1 cellular context compared by ENCODE assay signal in genomic region chr12:116559330-116560080, GRCh38.
A peak's percentile ranks its signal among the peaks of the same experiment; 100 is the strongest.
TF ChIP-seq lines count a peak whose summit lies in the region.

MAP1LC3B2 (plus strand) TSS chr12:116559381; CDS start chr12:116575943, 16,562 bp downstream.

TF ChIP-seq in HepG2, 621 proteins besides CTCF, POLR2A, EP300 and RAD21 (continued from another document and continues in another):
- TF ChIP-seq AKNA (CRISPR knock-in tag; IDR thresholded peaks at IDR 0.05; ENCODE audit: borderline replicate concordance) (no peak), HMGXB4 (CRISPR knock-in tag; IDR thresholded peaks at IDR 0.05; ENCODE audit: borderline replicate concordance in 1 of 2, low read depth in 1 of 2) (no peak), ZNF652 (CRISPR knock-in tag; IDR thresholded peaks at IDR 0.05; ENCODE audit: borderline replicate concordance, low read depth) (no peak), ZNF44 (CRISPR knock-in tag; IDR thresholded peaks at IDR 0.05) (no peak), SP5 (CRISPR knock-in tag; IDR thresholded peaks at IDR 0.05; ENCODE audit: borderline replicate concordance, low read depth) (no peak), STAT6 (CRISPR knock-in tag; IDR thresholded peaks at IDR 0.05; ENCODE audit: borderline replicate concordance) (no peak), ZMYM3 (CRISPR knock-in tag; IDR thresholded peaks at IDR 0.05) (0 out of 2 replicates have a peak, but pooled peaks have one; percentile 15), TEAD2 (CRISPR knock-in tag; IDR thresholded peaks at IDR 0.05) (no peak), HOXA7 (CRISPR knock-in tag; IDR thresholded peaks at IDR 0.05) (no peak), HNF1A (IDR thresholded peaks at IDR 0.05; ENCODE audit: low read depth) (no peak), HNF1A (CRISPR knock-in tag; IDR thresholded peaks at IDR 0.05; ENCODE audit: borderline replicate concordance) (no peak), NFKBIZ (CRISPR knock-in tag; IDR thresholded peaks at IDR 0.05) (no peak), TAF1 (CRISPR knock-in tag; IDR thresholded peaks at IDR 0.05) (no peak), ZFP62 (CRISPR knock-in tag; IDR thresholded peaks at IDR 0.05) (no peak), ZNF326 (CRISPR knock-in tag; IDR thresholded peaks at IDR 0.05; ENCODE audit: borderline replicate concordance) (no peak), ZNF572 (CRISPR knock-in tag; IDR thresholded peaks at IDR 0.05) (no peak), ZNF557 (CRISPR knock-in tag; IDR thresholded peaks at IDR 0.05) (no peak), MAFF (IDR thresholded peaks at IDR 0.05; ENCODE audit: low read depth, low read length) (peak; percentile 92), IKZF1 (IDR thresholded peaks at IDR 0.05) (no peak), SIN3A (IDR thresholded peaks at IDR 0.05; ENCODE audit: borderline replicate concordance, low read depth, low read length) (no peak), ZNF740 (CRISPR knock-in tag; IDR thresholded peaks at IDR 0.05) (no peak), PCBP2 (optimal IDR thresholded peaks at IDR 0.05; ENCODE audit: low read depth, low read length, poor library complexity, severe bottlenecking) (no peak), ZNF552 (CRISPR knock-in tag; IDR thresholded peaks at IDR 0.05; ENCODE audit: borderline replicate concordance) (no peak), HDAC2 (CRISPR knock-in tag; IDR thresholded peaks at IDR 0.05) (no peak), CEBPG (CRISPR knock-in tag; IDR thresholded peaks at IDR 0.05) (no peak), ZNF383 (CRISPR knock-in tag; IDR thresholded peaks at IDR 0.05; ENCODE audit: borderline replicate concordance) (no peak), ZNF430 (CRISPR knock-in tag; IDR thresholded peaks at IDR 0.05) (peak; percentile 32; the same call in 1 of the 2 replicates), DMAP1 (CRISPR knock-in tag; IDR thresholded peaks at IDR 0.05) (no peak), TCF12 (IDR thresholded peaks at IDR 0.05) (no peak), TCF12 (CRISPR knock-in tag; IDR thresholded peaks at IDR 0.05) (no peak), NFE2 (CRISPR knock-in tag; IDR thresholded peaks at IDR 0.05) (no peak), ZNF562 (CRISPR knock-in tag; IDR thresholded peaks at IDR 0.05; ENCODE audit: borderline replicate concordance) (no peak), FOXC1 (CRISPR knock-in tag; IDR thresholded peaks at IDR 0.05; ENCODE audit: borderline replicate concordance) (no peak), NCOA5 (CRISPR knock-in tag; IDR thresholded peaks at IDR 0.05) (no peak), PBX2 (CRISPR knock-in tag; IDR thresholded peaks at IDR 0.05) (no peak), CBX2 (IDR thresholded peaks at IDR 0.05; ENCODE audit: low read depth, low read length) (no peak), CBX2 (CRISPR knock-in tag; IDR thresholded peaks at IDR 0.05; ENCODE audit: low read depth) (no peak)
- TF ChIP-seq, protein P1, sequence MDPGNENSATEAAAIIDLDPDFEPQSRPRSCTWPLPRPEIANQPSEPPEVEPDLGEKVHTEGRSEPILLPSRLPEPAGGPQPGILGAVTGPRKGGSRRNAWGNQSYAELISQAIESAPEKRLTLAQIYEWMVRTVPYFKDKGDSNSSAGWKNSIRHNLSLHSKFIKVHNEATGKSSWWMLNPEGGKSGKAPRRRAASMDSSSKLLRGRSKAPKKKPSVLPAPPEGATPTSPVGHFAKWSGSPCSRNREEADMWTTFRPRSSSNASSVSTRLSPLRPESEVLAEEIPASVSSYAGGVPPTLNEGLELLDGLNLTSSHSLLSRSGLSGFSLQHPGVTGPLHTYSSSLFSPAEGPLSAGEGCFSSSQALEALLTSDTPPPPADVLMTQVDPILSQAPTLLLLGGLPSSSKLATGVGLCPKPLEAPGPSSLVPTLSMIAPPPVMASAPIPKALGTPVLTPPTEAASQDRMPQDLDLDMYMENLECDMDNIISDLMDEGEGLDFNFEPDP (CRISPR knock-in tag; conservative IDR thresholded peaks at IDR 0.05): no peak
- TF ChIP-seq, protein P2, sequence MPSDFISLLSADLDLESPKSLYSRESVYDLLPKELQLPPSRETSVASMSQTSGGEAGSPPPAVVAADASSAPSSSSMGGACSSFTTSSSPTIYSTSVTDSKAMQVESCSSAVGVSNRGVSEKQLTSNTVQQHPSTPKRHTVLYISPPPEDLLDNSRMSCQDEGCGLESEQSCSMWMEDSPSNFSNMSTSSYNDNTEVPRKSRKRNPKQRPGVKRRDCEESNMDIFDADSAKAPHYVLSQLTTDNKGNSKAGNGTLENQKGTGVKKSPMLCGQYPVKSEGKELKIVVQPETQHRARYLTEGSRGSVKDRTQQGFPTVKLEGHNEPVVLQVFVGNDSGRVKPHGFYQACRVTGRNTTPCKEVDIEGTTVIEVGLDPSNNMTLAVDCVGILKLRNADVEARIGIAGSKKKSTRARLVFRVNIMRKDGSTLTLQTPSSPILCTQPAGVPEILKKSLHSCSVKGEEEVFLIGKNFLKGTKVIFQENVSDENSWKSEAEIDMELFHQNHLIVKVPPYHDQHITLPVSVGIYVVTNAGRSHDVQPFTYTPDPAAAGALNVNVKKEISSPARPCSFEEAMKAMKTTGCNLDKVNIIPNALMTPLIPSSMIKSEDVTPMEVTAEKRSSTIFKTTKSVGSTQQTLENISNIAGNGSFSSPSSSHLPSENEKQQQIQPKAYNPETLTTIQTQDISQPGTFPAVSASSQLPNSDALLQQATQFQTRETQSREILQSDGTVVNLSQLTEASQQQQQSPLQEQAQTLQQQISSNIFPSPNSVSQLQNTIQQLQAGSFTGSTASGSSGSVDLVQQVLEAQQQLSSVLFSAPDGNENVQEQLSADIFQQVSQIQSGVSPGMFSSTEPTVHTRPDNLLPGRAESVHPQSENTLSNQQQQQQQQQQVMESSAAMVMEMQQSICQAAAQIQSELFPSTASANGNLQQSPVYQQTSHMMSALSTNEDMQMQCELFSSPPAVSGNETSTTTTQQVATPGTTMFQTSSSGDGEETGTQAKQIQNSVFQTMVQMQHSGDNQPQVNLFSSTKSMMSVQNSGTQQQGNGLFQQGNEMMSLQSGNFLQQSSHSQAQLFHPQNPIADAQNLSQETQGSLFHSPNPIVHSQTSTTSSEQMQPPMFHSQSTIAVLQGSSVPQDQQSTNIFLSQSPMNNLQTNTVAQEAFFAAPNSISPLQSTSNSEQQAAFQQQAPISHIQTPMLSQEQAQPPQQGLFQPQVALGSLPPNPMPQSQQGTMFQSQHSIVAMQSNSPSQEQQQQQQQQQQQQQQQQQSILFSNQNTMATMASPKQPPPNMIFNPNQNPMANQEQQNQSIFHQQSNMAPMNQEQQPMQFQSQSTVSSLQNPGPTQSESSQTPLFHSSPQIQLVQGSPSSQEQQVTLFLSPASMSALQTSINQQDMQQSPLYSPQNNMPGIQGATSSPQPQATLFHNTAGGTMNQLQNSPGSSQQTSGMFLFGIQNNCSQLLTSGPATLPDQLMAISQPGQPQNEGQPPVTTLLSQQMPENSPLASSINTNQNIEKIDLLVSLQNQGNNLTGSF (CRISPR knock-in tag; IDR thresholded peaks at IDR 0.05): no peak
